Comparison of ENCODE assay signal across 8 cellular contexts in genomic region chr14:67447033-67447381, GRCh38. TPM values are rescaled to one million over a fixed set of nuclear protein-coding genes. Genes with fewer than 3 reads are reported as not detected.
"Had no signal": no experiment of that assay in that cellular context is flagged by ENCODE, and none has a peak within 500 bp of the region (broad histone marks: within the 10 kb centered on the region; RNA-seq: fewer than 3 reads in every experiment).

No MANE protein-coding gene starts in this region.

- H3K36me3 ChIP-seq: tibial nerve had no signal

- H3K27me3 ChIP-seq: tibial nerve had no signal

- H3K4me3 ChIP-seq: coronary artery, tibial nerve had no signal

- DNase-seq: activated CD4-positive, alpha-beta T cell treated with anti-CD3 and anti-CD28 coated beads, Interleukin-2, amount 50 U/mL, for 1 hour; activated naive CD4-positive, alpha-beta T cell treated with anti-CD3 and anti-CD28 coated beads, Interleukin-2, amount 10 ng/mL, durations not matched to agents 7 days and 5 days; activated T-cell treated with anti-CD3 and anti-CD28 coated beads for 4 hours; effector CD4-positive, alpha-beta T cell; immature natural killer cell; nephron progenitor cell had no signal

- H3K27ac ChIP-seq: coronary artery, tibial nerve had no signal

RNA-seq across cellular contexts. Expression of gene PLEK2, which starts 35.0 kb away (rescaled TPM):
- polyA plus RNA-seq: immature natural killer cell had no signal
